Comparison of ENCODE assay signal across 8 cellular contexts in genomic region chr17:37643829-37644228, GRCh38. TPM values are rescaled to one million over a fixed set of nuclear protein-coding genes. Genes with fewer than 3 reads are reported as not detected.
DNase-seq lines count a peak whose midpoint lies in the region; TF ChIP-seq lines count a peak whose summit lies in the region.

No MANE protein-coding gene starts in this region.

- TF ChIP-seq CTCF in BE2C (IDR thresholded peaks at IDR 0.05; ENCODE audit: low read depth, low read length) (no peak), LNCaP clone FGC (IDR thresholded peaks at IDR 0.05; ENCODE audit: control insufficient read depth, extremely low read depth, insufficient read depth) (no peak)

- peaks cover 50% of the 10 kb centered on the region for H3K27me3 ChIP-seq in BE2C
- no peaks in the 10 kb centered on the region for H3K27me3 ChIP-seq in muscle layer of duodenum (ENCODE audit: low read depth, low read length)

- DNase-seq in BE2C: no peak
- DNase-seq in LNCaP clone FGC (ENCODE audit: low read depth): no peak
- peak; percentile 33 for DNase-seq in cerebellar cortex (ENCODE audit: low spot score)
- no peak for DNase-seq in cortex of kidney (lab: John Stamatoyannopoulos, UW)
- DNase-seq in activated CD4-positive, CD25-positive, alpha-beta regulatory T cell (lab: John Stamatoyannopoulos, UW): no peak
- DNase-seq in activated CD8-positive, alpha-beta memory T cell treated with anti-CD3 and anti-CD28 coated beads, Interleukin-2, amount 50 U/mL, for 4 hours: no peak
- no peak for DNase-seq in posterior cingulate gyrus

- intact Hi-C loops in posterior cingulate gyrus (cut with DNase I): loop anchor here (10.0 kb wide), 1 partner anchor 171 kb away; no protein-coding TSS in a partner anchor

- peak overlapping the region; percentile 54 for H3K27ac ChIP-seq in muscle layer of duodenum (ENCODE audit: low read length)

- no peaks in the 10 kb centered on the region for H3K9me3 ChIP-seq in BE2C
- no peaks in the 10 kb centered on the region for H3K9me3 ChIP-seq in muscle layer of duodenum (ENCODE audit: control insufficient read depth in 1 of 2, low read length in 2 of 2)

- H3K4me3 ChIP-seq in BE2C (ENCODE audit: low read depth, low read length) (peak overlapping the region; percentile 93), LNCaP clone FGC (ENCODE audit: low read depth, low read length) (peak overlapping the region; percentile 87), muscle layer of duodenum (ENCODE audit: low read depth in 1 of 2, low read length in 2 of 2) (peak overlapping the region; percentile 89 to 96)

- H3K4me1 ChIP-seq in BE2C (peaks cover 3% of the 10 kb centered on the region), muscle layer of duodenum (ENCODE audit: control insufficient read depth in 1 of 2, insufficient read depth in 2 of 2, low read length in 2 of 2) (peaks cover 10 to 28% of the 10 kb centered on the region in 2 donors)

- H3K36me3 ChIP-seq in BE2C (peaks cover 17% of the 10 kb centered on the region), muscle layer of duodenum (ENCODE audit: control insufficient read depth in 1 of 2, insufficient read depth in 2 of 2, low read length in 2 of 2) (peaks cover 5 to 18% of the 10 kb centered on the region in 2 donors)

RNA-seq across cellular contexts. Expression of gene DDX52, which starts 0.6 kb away (rescaled TPM):
- 10.4 TPM for polyA plus RNA-seq in BE2C (2012; ENCODE audit: insufficient read depth, insufficient read length, low read depth)

RNA-seq across cellular contexts. Expression of gene SYNRG, which starts 34.6 kb away (rescaled TPM):
- 9.4 TPM for polyA plus RNA-seq in BE2C (2012; ENCODE audit: insufficient read depth, insufficient read length, low read depth)
